15 cellular contexts compared by ENCODE assay signal in the genomic region with DNA sequence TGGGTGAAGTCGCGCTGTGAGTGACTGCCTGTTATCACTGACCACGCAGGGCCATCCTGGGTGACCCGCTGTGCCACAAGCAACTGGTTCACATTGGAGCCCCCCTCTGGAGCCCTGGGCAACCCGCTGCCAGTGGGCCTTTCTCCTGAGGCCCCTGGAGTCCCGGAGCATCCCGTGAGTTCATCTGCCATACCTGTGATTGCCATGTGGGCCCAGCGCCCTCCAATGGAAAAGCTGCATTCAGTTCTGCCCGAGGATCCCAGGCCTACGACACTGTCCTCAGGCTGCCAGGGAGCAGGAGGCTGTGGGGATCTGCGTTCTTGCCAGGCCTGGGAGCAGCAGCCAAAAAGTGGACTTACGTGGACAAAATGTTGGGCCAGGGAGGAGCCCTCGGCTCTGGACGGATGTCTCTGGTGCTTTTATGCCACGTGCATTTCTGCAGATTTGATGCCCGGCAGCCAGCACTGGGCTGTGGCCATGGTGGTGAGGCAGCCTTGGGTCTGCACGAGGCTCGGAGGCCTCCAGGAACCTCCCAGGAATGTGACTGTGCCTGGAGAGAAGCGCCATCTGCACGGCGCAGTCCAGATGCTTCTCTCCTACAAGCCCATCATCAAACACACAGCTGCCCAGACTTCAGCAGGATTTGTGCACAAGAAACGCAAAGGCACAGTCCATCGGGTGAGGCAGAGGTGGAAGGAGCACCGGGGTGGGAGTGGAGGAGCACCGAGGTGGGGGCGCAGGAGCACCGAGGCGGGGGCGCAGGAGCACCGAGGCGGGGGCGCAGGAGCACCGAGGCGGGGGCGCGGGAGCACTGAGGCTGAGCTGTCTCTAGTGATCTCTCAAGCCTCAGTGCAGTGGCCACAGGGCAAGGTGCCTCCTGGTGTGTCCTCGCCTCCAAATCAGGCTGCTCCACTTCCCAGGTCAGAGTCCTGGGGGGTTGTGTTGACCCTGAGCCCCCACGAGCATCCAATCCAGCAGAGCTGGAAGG. TPM values are rescaled to one million over a fixed set of nuclear protein-coding genes. Genes with fewer than 3 reads are reported as not detected.
A peak's percentile ranks its signal among the peaks of the same experiment; 100 is the strongest.
DNase-seq lines count a peak whose midpoint lies in the region; ATAC-seq and TF ChIP-seq lines count a peak whose summit lies in the region.
"Had no signal": no experiment of that assay in that cellular context is flagged by ENCODE, and none has a peak within 500 bp of the region (broad histone marks: within the 10 kb centered on the region; RNA-seq: fewer than 3 reads in every experiment).

No MANE protein-coding gene starts in this region.

- no peaks in the 10 kb centered on the region for H3K9me2 ChIP-seq in PC-3 (replicated peaks; ENCODE audit: low read length)

- H3K4me1 ChIP-seq in neural progenitor cell (peaks cover 1% of the 10 kb centered on the region), vagina (peaks cover 41% of the 10 kb centered on the region), PC-3 (ENCODE audit: insufficient read depth, low read length) (no peaks in the 10 kb centered on the region)

- H3K4me3 Mint-ChIP-seq in neural progenitor cell: no peak overlapping the region

- H3K9ac ChIP-seq in neural progenitor cell (no peak overlapping the region), PC-3 (ENCODE audit: low read length) (no peak overlapping the region)

- intact Hi-C loops in Right ventricle myocardium superior (cut with DNase I) (no loop called here), left ventricle myocardium superior (cut with micrococcal nuclease) (no loop called here), vagina (cut with DNase I) (loop anchor here (5.0 to 10.0 kb wide), 2 partner anchors 65 to 108 kb away; a partner anchor contains a TSS), PC-3 (cut with micrococcal nuclease) (no loop called here)

- H4K20me1 ChIP-seq in neural progenitor cell (ENCODE audit: low read depth): no peaks in the 10 kb centered on the region
- no peaks in the 10 kb centered on the region for H4K20me1 ChIP-seq in PC-3 (ENCODE audit: low read length)

- H3K9me3 ChIP-seq in neural progenitor cell (ENCODE audit: low read depth) (no peaks in the 10 kb centered on the region), vagina (no peaks in the 10 kb centered on the region), PC-3 (ENCODE audit: low read length) (no peaks in the 10 kb centered on the region)
- H3K9me3 ChIP-seq: lower lobe of right lung had no signal

- peaks cover 11% of the 10 kb centered on the region for H3K27me3 Mint-ChIP-seq in neural progenitor cell (ENCODE audit: insufficient read depth, low read depth)

- peaks cover 17% of the 10 kb centered on the region for H3K4me1 Mint-ChIP-seq in neural progenitor cell

- H3K36me3 ChIP-seq in neural progenitor cell (no peaks in the 10 kb centered on the region), vagina (no peaks in the 10 kb centered on the region), PC-3 (ENCODE audit: low read depth, low read length) (no peaks in the 10 kb centered on the region)
- H3K36me3 ChIP-seq: cardiac muscle cell, lower lobe of right lung, SJSA1 had no signal

- peak; percentile 53 for DNase-seq in Right ventricle myocardium superior
- no peak for DNase-seq in left ventricle myocardium superior
- DNase-seq in coronary artery (ENCODE audit: low spot score): peak; percentile 76
- no peak for DNase-seq in neural progenitor cell (ENCODE audit: low spot score)
- DNase-seq in vagina (ENCODE audit: extremely low spot score in 2 of 2): no peak
- DNase-seq in PC-3: no peak
- DNase-seq: lower lobe of right lung, MM.1S, NCI-H2171 had no signal

- H2AFZ ChIP-seq in neural progenitor cell (replicated peaks) (no peak overlapping the region), PC-3 (ENCODE audit: low read length) (no peak overlapping the region)

- H3K27ac Mint-ChIP-seq in neural progenitor cell: no peak overlapping the region
- H3K27ac Mint-ChIP-seq: activated naive CD4-positive, alpha-beta T cell treated with anti-CD3 and anti-CD28 coated beads, Interleukin-2, amount 50 U/mL, for 72 hours had no signal

- H3K79me2 ChIP-seq in neural progenitor cell (ENCODE audit: low read depth): no peaks in the 10 kb centered on the region
- no peaks in the 10 kb centered on the region for H3K79me2 ChIP-seq in PC-3 (ENCODE audit: low read length)

- CTCF ChIA-PET in PC-3 (lab: Charles Lee): no interaction called here

- no peak for TF ChIP-seq POLR2A in vagina (IDR thresholded peaks at IDR 0.05)

- H3K36me3 Mint-ChIP-seq in neural progenitor cell: peaks cover 2% of the 10 kb centered on the region
- H3K36me3 Mint-ChIP-seq: activated naive CD4-positive, alpha-beta T cell treated with anti-CD3 and anti-CD28 coated beads, Interleukin-2, amount 50 U/mL, for 72 hours had no signal

- TF ChIP-seq CTCF in coronary artery (IDR thresholded peaks at IDR 0.05) (no peak), neural progenitor cell (IDR thresholded peaks at IDR 0.05) (peak; percentile 29), vagina (IDR thresholded peaks at IDR 0.05) (no peak), PC-3 (conservative IDR thresholded peaks at IDR 0.05; ENCODE audit: low read depth, low read length) (no peak)

- H3K9me3 Mint-ChIP-seq in neural progenitor cell: peaks cover 14% of the 10 kb centered on the region
- H3K9me3 Mint-ChIP-seq: activated naive CD4-positive, alpha-beta T cell treated with anti-CD3 and anti-CD28 coated beads, Interleukin-2, amount 50 U/mL, for 72 hours had no signal

- peak overlapping the region; percentile 74 to 76 for H3K27ac ChIP-seq in coronary artery
- no peak overlapping the region for H3K27ac ChIP-seq in neural progenitor cell
- H3K27ac ChIP-seq in vagina: peak overlapping the region; percentile 34
- no peak overlapping the region for H3K27ac ChIP-seq in PC-3 (ENCODE audit: low read length)
- H3K27ac ChIP-seq: cardiac muscle cell, lower lobe of right lung, SJSA1 had no signal

- no peak overlapping the region for H3K4me3 ChIP-seq in coronary artery
- no peak overlapping the region for H3K4me3 ChIP-seq in neural progenitor cell
- H3K4me3 ChIP-seq in vagina: no peak overlapping the region
- no peak overlapping the region for H3K4me3 ChIP-seq in PC-3 (ENCODE audit: low read length)
- H3K4me3 ChIP-seq: cardiac muscle cell, lower lobe of right lung, SJSA1 had no signal

- H3K27me3 ChIP-seq in neural progenitor cell (no peaks in the 10 kb centered on the region), vagina (no peaks in the 10 kb centered on the region), PC-3 (ENCODE audit: low read length) (no peaks in the 10 kb centered on the region)
- H3K27me3 ChIP-seq: cardiac muscle cell, SJSA1 had no signal

- POLR2A ChIA-PET in PC-3 (lab: Charles Lee; ENCODE audit: unreplicated experiment): no interaction called here

- H3K4me2 ChIP-seq in neural progenitor cell: no peak overlapping the region
- no peak overlapping the region for H3K4me2 ChIP-seq in PC-3 (ENCODE audit: low read length)

- ATAC-seq in Right ventricle myocardium superior (ENCODE audit: poor library complexity) (no peak), left ventricle myocardium superior (no peak), PC-3 (no peak; the same call in 1 of the 2 replicates), GM19324 (IDR thresholded peaks at IDR 0.05; ENCODE audit: low FRiP score, unreplicated experiment) (no peak), GM21447 (IDR thresholded peaks at IDR 0.05; ENCODE audit: unreplicated experiment) (no peak)

- no TSS peak for BruUV-seq in PC-3 (replicated peaks; lab: Mats Ljungman, UMichigan)

- no peaks in the 10 kb centered on the region for H3F3A ChIP-seq in neural progenitor cell (ENCODE audit: low read depth)
- H3F3A ChIP-seq in PC-3 (ENCODE audit: low read length, unreplicated experiment): no peaks in the 10 kb centered on the region

RNA-seq across cellular contexts. Expression of a gene that starts 44.0 kb away (rescaled TPM):
- total RNA-seq in Right ventricle myocardium superior (0.32 TPM), left ventricle myocardium superior (0.37 TPM), neural progenitor cell (ENCODE audit: low replicate concordance) (not detected in 2 replicates), vagina (not detected), PC-3 (2014; rRNA removed) (0.07 and 0.23 TPM in 2 replicates)
- total RNA-seq: cardiac muscle cell, epithelial cell of proximal tubule, SJSA1 had no signal

Comparison
In these comparisons a context has a peak if more than half of its experiments do, and no peak if none do; other contexts are left out.
1. DNase-seq: peak in Right ventricle myocardium superior (single experiment) and coronary artery (single experiment); none in left ventricle myocardium superior (single experiment), neural progenitor cell (single experiment), vagina (0 of 2) and PC-3 (single experiment).
2. H3K27ac ChIP-seq: peak in coronary artery (2 of 2) and vagina (single experiment); none in neural progenitor cell (single experiment) and PC-3 (single experiment).